Comparison of ENCODE assay signal across 24 cellular contexts in genomic region chr7:154911411-154911810, GRCh38.
"Had no signal": no experiment of that assay in that cellular context is flagged by ENCODE, and none has a peak within 500 bp of the region (broad histone marks: within the 10 kb centered on the region; RNA-seq: fewer than 3 reads in every experiment).

No MANE protein-coding gene starts in this region.

- ATAC-seq: HepG2 had no signal

- H3K4me1 ChIP-seq: SJSA1 had no signal

- H3K9me3 ChIP-seq: MG63 had no signal

- DNase-seq: IMR-90, Karpas-422, KG1, MG63, NCI-H1092 treated with DMSO at 0.1 percent for 48 hours, NCI-H1436, NCI-H187, NCI-H2029, NCI-H2081 treated with DMSO at 0.1 percent for 48 hours, NCI-H2171, NCI-H226, NCI-H446, NCI-H510A, NCI-H524 treated with DMSO at 0.1 percent for 48 hours, NCI-H69, NCI-H774, Right ventricle myocardium superior, RPMI8226, SIG-M5, SW 1271 had no signal

- H3K27ac ChIP-seq: SJSA1, SK-N-MC had no signal

- H3K36me3 ChIP-seq: MG63, SJSA1 had no signal

- FAIRE-seq: HepG2, RCC 7860 had no signal

- H3K4me3 ChIP-seq: MG63, SJSA1, SK-N-MC had no signal
